25 cellular contexts compared by ENCODE assay signal in genomic region chr17:55545765-55546164, GRCh38. TPM values are rescaled to one million over a fixed set of nuclear protein-coding genes. Genes with fewer than 3 reads are reported as not detected.
"Had no signal": no experiment of that assay in that cellular context is flagged by ENCODE, and none has a peak within 500 bp of the region (broad histone marks: within the 10 kb centered on the region; RNA-seq: fewer than 3 reads in every experiment).

No MANE protein-coding gene starts in this region.

- DNase-seq: effector memory CD8-positive, alpha-beta T cell; esophagus squamous epithelium; foreskin fibroblast; glutamatergic neuron; islet precursor cell; mucosa of descending colon; natural killer cell; occipital lobe; pancreas; right cardiac atrium; stimulated activated CD4-positive, alpha-beta T cell treated with anti-CD3 and anti-CD28 coated beads, Interleukin-2, amount 100 ng/mL, for 48 hours; stimulated activated CD8-positive, alpha-beta memory T cell treated with anti-CD3 and anti-CD28 coated beads, Interleukin-4, amount 100 ng/mL, for 48 hours; tibial artery; upper lobe of left lung had no signal

- H3K9me3 Mint-ChIP-seq: dendritic cell treated with granulocyte-macrophage colony-stimulating factor and Interleukin-4, amounts not matched to agents 40 ng/mL and 50 ng/mL, for 4 days; effector memory CD8-positive, alpha-beta T cell; natural killer cell; stimulated activated memory B cell treated with anti-CD40 and anti-IgM and Interleukin-4, amounts not matched to agents 10 μg/mL and 1 μg/mL and 100 μg/mL, for 72 hours had no signal

- H3K9me3 ChIP-seq: esophagus squamous epithelium, mucosa of descending colon, pancreas, tibial artery, upper lobe of left lung, vagina had no signal

- H3K27ac ChIP-seq: esophagus squamous epithelium, gastroesophageal sphincter, pancreas, tibial artery, upper lobe of left lung, vagina had no signal

- H3K4me1 ChIP-seq: esophagus squamous epithelium, gastroesophageal sphincter, pancreas, tibial artery, vagina had no signal

- H3K4me3 ChIP-seq: esophagus squamous epithelium, gastroesophageal sphincter, mucosa of descending colon, pancreas, smooth muscle cell, tibial artery, upper lobe of left lung, vagina had no signal

- H3K36me3 ChIP-seq: esophagus squamous epithelium, gastroesophageal sphincter, pancreas, tibial artery, upper lobe of left lung, vagina had no signal

- H3K4me3 Mint-ChIP-seq: dendritic cell treated with granulocyte-macrophage colony-stimulating factor and Interleukin-4, amounts not matched to agents 40 ng/mL and 50 ng/mL, for 4 days; effector memory CD8-positive, alpha-beta T cell; natural killer cell; stimulated activated memory B cell treated with anti-CD40 and anti-IgM and Interleukin-4, amounts not matched to agents 10 μg/mL and 1 μg/mL and 100 μg/mL, for 72 hours; stimulated activated naive CD8-positive, alpha-beta T cell treated with anti-CD3 and anti-CD28 coated beads, Interleukin-15, Interleukin-2, amounts not matched to agents 100 ng/mL and 50 ng/mL, for 24 hours had no signal

- H3K27me3 ChIP-seq: esophagus squamous epithelium, gastroesophageal sphincter, upper lobe of left lung, vagina had no signal

- H3K4me1 Mint-ChIP-seq: natural killer cell had no signal

- H3K27ac Mint-ChIP-seq: effector memory CD8-positive, alpha-beta T cell; natural killer cell; progenitor cell of endocrine pancreas; stimulated activated memory B cell treated with anti-CD40 and anti-IgM and Interleukin-4, amounts not matched to agents 10 μg/mL and 1 μg/mL and 100 μg/mL, for 72 hours; stimulated activated naive CD8-positive, alpha-beta T cell treated with anti-CD3 and anti-CD28 coated beads, Interleukin-15, Interleukin-2, amounts not matched to agents 100 ng/mL and 50 ng/mL, for 24 hours had no signal

- ATAC-seq: effector memory CD8-positive, alpha-beta T cell; gastroesophageal sphincter; left lobe of liver; mucosa of descending colon; natural killer cell; pancreas; right cardiac atrium; stimulated activated memory B cell treated with anti-CD40 and anti-IgM and Interleukin-4, amounts not matched to agents 10 μg/mL and 1 μg/mL and 100 μg/mL, for 72 hours had no signal

- H3K36me3 Mint-ChIP-seq: stimulated activated memory B cell treated with anti-CD40 and anti-IgM and Interleukin-4, amounts not matched to agents 10 μg/mL and 1 μg/mL and 100 μg/mL, for 72 hours had no signal

RNA-seq across cellular contexts. Expression of gene SMIM36, which starts 34.5 kb away (rescaled TPM):
- total RNA-seq: epithelial cell of proximal tubule, esophagus squamous epithelium, gastroesophageal sphincter, left lobe of liver, lower leg skin, mucosa of descending colon, natural killer cell, occipital lobe, pancreas, progenitor cell of endocrine pancreas, right cardiac atrium, smooth muscle cell, temporal lobe, upper lobe of left lung, vagina had no signal
- polyA plus RNA-seq: right cardiac atrium, smooth muscle cell had no signal
